Comparison of ENCODE assay signal across 13 cellular contexts in the genomic region with DNA sequence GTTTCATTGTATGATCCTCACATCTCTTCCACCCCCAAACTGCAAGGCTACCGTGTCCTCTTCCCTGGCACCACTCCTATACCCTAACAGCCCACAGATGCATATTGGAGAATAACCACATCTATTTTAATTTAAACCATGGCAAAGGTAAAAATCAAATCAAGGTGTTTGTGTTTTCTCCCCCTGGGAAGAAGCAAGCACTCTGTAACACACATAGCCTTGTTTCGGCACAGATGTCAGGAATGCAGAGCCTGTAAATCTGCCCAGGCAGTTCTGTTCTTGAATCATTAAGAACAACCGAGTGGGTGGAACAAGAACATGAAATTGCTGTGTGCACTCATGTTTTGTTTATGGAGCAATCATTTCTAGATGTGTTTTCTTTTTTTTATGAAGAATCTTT. TPM values are rescaled to one million over a fixed set of nuclear protein-coding genes. Genes with fewer than 3 reads are reported as not detected.
A peak's percentile ranks its signal among the peaks of the same experiment; 100 is the strongest.
DNase-seq lines count a peak whose midpoint lies in the region; ATAC-seq and TF ChIP-seq lines count a peak whose summit lies in the region.
"Had no signal": no experiment of that assay in that cellular context is flagged by ENCODE, and none has a peak within 500 bp of the region (broad histone marks: within the 10 kb centered on the region; RNA-seq: fewer than 3 reads in every experiment).

No MANE protein-coding gene starts in this region.

- H3K36me3 ChIP-seq in osteoblast (ENCODE audit: insufficient read depth, low read length) (no peaks in the 10 kb centered on the region), gastroesophageal sphincter (no peaks in the 10 kb centered on the region), H7 (replicated peaks; ENCODE audit: control insufficient read depth, insufficient read depth, low read length) (no peaks in the 10 kb centered on the region)
- H3K36me3 ChIP-seq: thoracic aorta had no signal

- POLR2A ChIA-PET in RWPE1 (lab: Yijun Ruan, JAX; ENCODE audit: low non-redundant PET), result no interaction called here

- H3K4me3 ChIP-seq in osteoblast (ENCODE audit: insufficient read depth, low read length), result peak overlapping the region; percentile 6
- no peak overlapping the region for H3K4me3 ChIP-seq in gastroesophageal sphincter
- H3K4me3 ChIP-seq in H7 (ENCODE audit: insufficient read depth, low read depth, low read length), result no peak overlapping the region
- H3K4me3 ChIP-seq: thoracic aorta had no signal

- TF ChIP-seq POLR2A in gastroesophageal sphincter (IDR thresholded peaks at IDR 0.05), result no peak

- CTCF ChIA-PET in RWPE1 (lab: Yijun Ruan, JAX), result no interaction called here

- H4K20me1 ChIP-seq in osteoblast (ENCODE audit: insufficient read depth, low read length), result no peaks in the 10 kb centered on the region

- TF ChIP-seq EP300 in gastroesophageal sphincter (IDR thresholded peaks at IDR 0.05), result no peak

- 40 to 46% methylated on average over 3 of the region's 3 CpGs for WGBS in gastroesophageal sphincter (ENCODE audit: low coverage in 1 of 2), 2 donors

- no peaks in the 10 kb centered on the region for H3K79me2 ChIP-seq in osteoblast (ENCODE audit: insufficient read depth, low read length)

- H3K4me2 ChIP-seq in osteoblast (ENCODE audit: insufficient read depth, low read length), result peak overlapping the region; percentile 62

- peaks cover 7% of the 10 kb centered on the region for H3K4me1 ChIP-seq in osteoblast (ENCODE audit: insufficient read depth, low read length)
- no peaks in the 10 kb centered on the region for H3K4me1 ChIP-seq in gastroesophageal sphincter

- peak overlapping the region; percentile 35; the same call in 1 of the 2 replicates for H3K27ac ChIP-seq in C4-2B
- peak overlapping the region; percentile 54 for H3K27ac ChIP-seq in RWPE1
- H3K27ac ChIP-seq in osteoblast (ENCODE audit: low read depth, low read length), result no peak overlapping the region
- H3K27ac ChIP-seq in gastroesophageal sphincter, result no peak overlapping the region
- H3K27ac ChIP-seq: thoracic aorta had no signal

- ATAC-seq in gastroesophageal sphincter, result no peak

- H3K27me3 ChIP-seq in osteoblast (ENCODE audit: insufficient read depth, low read length), result peaks cover 10% of the 10 kb centered on the region
- H3K27me3 ChIP-seq in gastroesophageal sphincter, result no peaks in the 10 kb centered on the region
- no peaks in the 10 kb centered on the region for H3K27me3 ChIP-seq in H7 (ENCODE audit: control insufficient read depth, insufficient read depth, low read length)

- no peak for TF ChIP-seq CTCF in C4-2B (conservative IDR thresholded peaks at IDR 0.05)
- TF ChIP-seq CTCF in RWPE1 (conservative IDR thresholded peaks at IDR 0.05; ENCODE audit: low read depth), result no peak
- no peak for TF ChIP-seq CTCF in osteoblast (IDR thresholded peaks at IDR 0.05; ENCODE audit: extremely low read depth, low read depth, low read length)
- TF ChIP-seq CTCF in gastroesophageal sphincter (IDR thresholded peaks at IDR 0.05), result no peak

- H3K9me3 ChIP-seq in osteoblast (ENCODE audit: low read depth, low read length) (no peaks in the 10 kb centered on the region), gastroesophageal sphincter (no peaks in the 10 kb centered on the region)
- H3K9me3 ChIP-seq: thoracic aorta had no signal

- DNase-seq in RWPE1 (ENCODE audit: low spot score) (no peak), fibroblast of peridontal ligament (ENCODE audit: extremely low read depth) (peak; percentile 45), osteoblast (ENCODE audit: insufficient read length, low spot score, missing footprints) (peak; percentile 62), NCI-H1105 (lab: John Stamatoyannopoulos, UW) (no peak), D341Med (ENCODE audit: low spot score) (no peak), H7 (no peak)
- DNase-seq: activated gamma-delta T cell treated with Interleukin-2 at 50 U/mL for 16 hours; DMS153; NCI-H2107; stimulated activated CD4-positive, alpha-beta T cell treated with anti-CD3 and anti-CD28 coated beads, Interleukin-15, amount 100 ng/mL, for 24 hours had no signal

- peak overlapping the region; percentile 51 for H2AFZ ChIP-seq in osteoblast (ENCODE audit: low read length)

RNA-seq across cellular contexts. Expression of a gene that starts 6.8 kb away (rescaled TPM):
- 215 and 237 TPM in 2 replicates for total RNA-seq in osteoblast
- total RNA-seq in gastroesophageal sphincter, result 100 to 1,000 TPM in 3 of 4 donors, 10 to 100 TPM in 1; 85.3 to 131 (median 113) TPM
- 149 and 154 TPM in 2 replicates for total RNA-seq in H7 (2014; rRNA removed; shearing (Covaris generic))

Comparison
In these comparisons a context has a peak if more than half of its experiments do, and no peak if none do; other contexts are left out.
1. H3K27ac ChIP-seq: peak in C4-2B (single experiment) and RWPE1 (single experiment); none in osteoblast (single experiment) and gastroesophageal sphincter (0 of 4).
2. DNase-seq: peak in fibroblast of peridontal ligament (single experiment) and osteoblast (single experiment); none in RWPE1 (single experiment), NCI-H1105 (single experiment), D341Med (single experiment) and H7 (single experiment).